Comparison of ENCODE assay signal across 8 cellular contexts in genomic region chr3:27533718-27534578, GRCh38. TPM values are rescaled to one million over a fixed set of nuclear protein-coding genes. Genes with fewer than 3 reads are reported as not detected.
A peak's percentile ranks its signal among the peaks of the same experiment; 100 is the strongest.
DNase-seq lines count a peak whose midpoint lies in the region; ATAC-seq and TF ChIP-seq lines count a peak whose summit lies in the region.

No MANE protein-coding gene starts in this region.

- peaks cover 10% of the 10 kb centered on the region for H3K4me1 Mint-ChIP-seq in activated CD8-positive, alpha-beta T cell treated with anti-CD3 and anti-CD28 coated beads for 36 hours (ENCODE audit: low read depth)
- peaks cover 11 to 15% (median 11%) of the 10 kb centered on the region in 3 donors for H3K4me1 Mint-ChIP-seq in naive B cell

- intact Hi-C loops in IMR-90 (cut with micrococcal nuclease): loop anchor here (1.0 to 5.0 kb wide), 3 partner anchors 51 to 143 kb away; no protein-coding TSS in a partner anchor
- intact Hi-C loops in activated CD8-positive, alpha-beta T cell treated with anti-CD3 and anti-CD28 coated beads for 36 hours (cut with micrococcal nuclease): no loop called here
- intact Hi-C loops in esophagus muscularis mucosa (cut with DNase I): no loop called here
- intact Hi-C loops in uterus (cut with DNase I; ENCODE audit: low total_unique reads): no loop called here

- H3K27me3 Mint-ChIP-seq in activated CD8-positive, alpha-beta T cell treated with anti-CD3 and anti-CD28 coated beads for 36 hours: no peaks in the 10 kb centered on the region
- H3K27me3 Mint-ChIP-seq in naive B cell: no peaks in the 10 kb centered on the region

- peaks cover 21% of the 10 kb centered on the region for H3K4me1 ChIP-seq in IMR-90 (ENCODE audit: control insufficient read depth, insufficient read depth, low read length)
- H3K4me1 ChIP-seq in esophagus muscularis mucosa: peaks cover 15 to 40% (median 34%) of the 10 kb centered on the region in 4 donors
- peaks cover 0 to 4% of the 10 kb centered on the region in 2 donors for H3K4me1 ChIP-seq in uterus

- H4K5ac ChIP-seq in IMR-90 (ENCODE audit: low read depth, low read length): peak overlapping the region; percentile 62

- WGBS in IMR-90 (ENCODE audit: extremely low coverage in 2 of 2, insufficient read length in 1 of 2), 2 experiments: no CpG with 5 or more reads among the region's 10 CpGs
- 27% methylated on average over 10 of the region's 10 CpGs for WGBS in esophagus muscularis mucosa

- H3K27me3 ChIP-seq in IMR-90 (ENCODE audit: control insufficient read depth, insufficient read depth, low read length) (no peaks in the 10 kb centered on the region), esophagus muscularis mucosa (no peaks in the 10 kb centered on the region), uterus (no peaks in the 10 kb centered on the region)

- no TSS peak for BruUV-seq in IMR-90 (replicated peaks; lab: Mats Ljungman, UMichigan)

- H2BK120ac ChIP-seq in IMR-90 (ENCODE audit: low read depth, low read length): peak overlapping the region; percentile 100

- no peak overlapping the region for H3K4me3 ChIP-seq in IMR-90 (ENCODE audit: insufficient read depth, low read depth, low read length)
- H3K4me3 ChIP-seq in esophagus muscularis mucosa: peak overlapping the region in 1 of 4 donors; percentile 0
- H3K4me3 ChIP-seq in uterus: no peak overlapping the region

- peak overlapping the region; percentile 89 for H4K91ac ChIP-seq in IMR-90 (ENCODE audit: insufficient read depth, low read depth, low read length)

- H4K8ac ChIP-seq in IMR-90 (ENCODE audit: low read depth in 2 of 2, low read length in 2 of 2): peak overlapping the region; percentile 46 to 82

- H2BK15ac ChIP-seq in IMR-90 (ENCODE audit: low read depth, low read length): peak overlapping the region; percentile 17; the same call in 2 of the 3 replicates

- peaks cover 0 to 4% of the 10 kb centered on the region in 2 experiments; a peak in 1 of 4 replicates for H3K79me1 ChIP-seq in IMR-90 (ENCODE audit: low read depth in 1 of 2, low read length in 2 of 2)

- peak overlapping the region; percentile 77 for H3K27ac ChIP-seq in IMR-90 (ENCODE audit: insufficient read depth, low read length)
- peak overlapping the region; percentile 58 to 73 (median 68) for H3K27ac ChIP-seq in esophagus muscularis mucosa (replicated peaks in 1 of 4)
- H3K27ac ChIP-seq in uterus: peak overlapping the region; percentile 65 to 70

- peak; percentile 76 for TF ChIP-seq CTCF in IMR-90 (conservative IDR thresholded peaks at IDR 0.05; ENCODE audit: low read depth, low read length)
- no peak for TF ChIP-seq CTCF in activated CD8-positive, alpha-beta T cell treated with anti-CD3 and anti-CD28 coated beads for 36 hours (IDR thresholded peaks at IDR 0.05)
- TF ChIP-seq CTCF in esophagus muscularis mucosa (IDR thresholded peaks at IDR 0.05): peak in 2 of 3 experiments; percentile 20 to 48
- TF ChIP-seq CTCF in uterus (IDR thresholded peaks at IDR 0.05): peak in 3 of 4 experiments; percentile 15 to 42 (median 27)

- no peak overlapping the region for H3K9ac ChIP-seq in IMR-90 (ENCODE audit: low read depth, low read length)

- peak overlapping the region; percentile 87 for H3K4ac ChIP-seq in IMR-90 (ENCODE audit: low read depth, low read length)

- peak overlapping the region; percentile 89 for H3K56ac ChIP-seq in IMR-90 (ENCODE audit: extremely low read depth, insufficient read depth, low read length)

- no peaks in the 10 kb centered on the region for H3K9me3 ChIP-seq in IMR-90 (ENCODE audit: control insufficient read depth, insufficient read depth, low read length)
- H3K9me3 ChIP-seq in esophagus muscularis mucosa: no peaks in the 10 kb centered on the region
- H3K9me3 ChIP-seq in uterus: no peaks in the 10 kb centered on the region

- H3K27ac Mint-ChIP-seq in activated CD8-positive, alpha-beta T cell treated with anti-CD3 and anti-CD28 coated beads for 36 hours: peak overlapping the region; percentile 84
- peak overlapping the region; percentile 54 to 90 (median 76) for H3K27ac Mint-ChIP-seq in naive B cell

- peak overlapping the region; percentile 86 for H3K23ac ChIP-seq in IMR-90 (ENCODE audit: low read depth, low read length)

- peaks cover 4% of the 10 kb centered on the region for H3K9me1 ChIP-seq in IMR-90 (ENCODE audit: insufficient read depth, low read length)

- no peak for TF ChIP-seq POLR2A in IMR-90 (IDR thresholded peaks at IDR 0.05; ENCODE audit: low read depth, low read length)
- no peak for TF ChIP-seq POLR2A in esophagus muscularis mucosa (IDR thresholded peaks at IDR 0.05; ENCODE audit: low read depth)
- no peak for TF ChIP-seq POLR2A in uterus (IDR thresholded peaks at IDR 0.05)

- H3K18ac ChIP-seq in IMR-90 (ENCODE audit: low read depth, low read length): peak overlapping the region; percentile 64

- peak overlapping the region; percentile 39; the same call in 1 of the 2 replicates for H3K4me2 ChIP-seq in IMR-90 (ENCODE audit: low read depth, low read length)

- no peaks in the 10 kb centered on the region for H3K36me3 ChIP-seq in IMR-90 (ENCODE audit: control insufficient read depth, insufficient read depth, low read length)
- no peaks in the 10 kb centered on the region for H3K36me3 ChIP-seq in esophagus muscularis mucosa
- no peaks in the 10 kb centered on the region for H3K36me3 ChIP-seq in uterus

- H2AK5ac ChIP-seq in IMR-90 (ENCODE audit: low read depth, low read length): peak overlapping the region; percentile 62

- H2AK9ac ChIP-seq in IMR-90 (replicated peaks; ENCODE audit: low read depth, low read length, poor library complexity): peak overlapping the region; percentile 12

- CTCF ChIA-PET in IMR-90 (lab: Yijun Ruan, JAX): interaction anchor here (0.7 to 2.2 kb wide), 3 partner anchors 29 to 147 kb away, joined by 3 to 8 read pairs (median 7); no protein-coding TSS in a partner anchor
- CTCF ChIA-PET in activated CD8-positive, alpha-beta T cell treated with anti-CD3 and anti-CD28 coated beads for 36 hours (lab: Charles Lee): no interaction called here

- H4K20me1 ChIP-seq in IMR-90 (ENCODE audit: insufficient read depth, low read length): no peaks in the 10 kb centered on the region

- TF ChIP-seq RAD21 in IMR-90 (IDR thresholded peaks at IDR 0.05; ENCODE audit: low read length): peak; percentile 72

- dilution Hi-C loops in IMR-90 (cut with HindIII; ENCODE audit: low sequenced_read_pairs, unreplicated experiment): no loop called here

- POLR2A ChIA-PET in IMR-90 (lab: Charles Lee; ENCODE audit: unreplicated experiment): interaction anchor here (0.6 kb wide), 1 partner anchor 124 kb away, joined by 3 read pairs; no protein-coding TSS in a partner anchor
- POLR2A ChIA-PET in activated CD8-positive, alpha-beta T cell treated with anti-CD3 and anti-CD28 coated beads for 36 hours (lab: Charles Lee): no interaction called here

- peak; percentile 74 for ATAC-seq in GM19452 (IDR thresholded peaks at IDR 0.05; ENCODE audit: unreplicated experiment)
- ATAC-seq in IMR-90 (ENCODE audit: low read depth): peak; percentile 93
- peak; percentile 90 for ATAC-seq in activated CD8-positive, alpha-beta T cell treated with anti-CD3 and anti-CD28 coated beads for 36 hours
- ATAC-seq in naive B cell (ENCODE audit: low read depth in 2 of 2): peak; percentile 47 to 76

- peak overlapping the region; percentile 100 for H2BK5ac ChIP-seq in IMR-90 (ENCODE audit: low read depth, low read length, poor library complexity, severe bottlenecking)

- H3K9me3 Mint-ChIP-seq in activated CD8-positive, alpha-beta T cell treated with anti-CD3 and anti-CD28 coated beads for 36 hours: no peaks in the 10 kb centered on the region
- no peaks in the 10 kb centered on the region for H3K9me3 Mint-ChIP-seq in naive B cell

- peak overlapping the region; percentile 97 for H2BK20ac ChIP-seq in IMR-90 (ENCODE audit: low read depth, low read length)

- H3K36me3 Mint-ChIP-seq in activated CD8-positive, alpha-beta T cell treated with anti-CD3 and anti-CD28 coated beads for 36 hours (ENCODE audit: low read depth): no peaks in the 10 kb centered on the region
- no peaks in the 10 kb centered on the region for H3K36me3 Mint-ChIP-seq in naive B cell

- H3K4me3 Mint-ChIP-seq in activated CD8-positive, alpha-beta T cell treated with anti-CD3 and anti-CD28 coated beads for 36 hours: no peak overlapping the region
- peak overlapping the region in 4 of 8 donors; percentile 12 to 55 (median 18) for H3K4me3 Mint-ChIP-seq in naive B cell

- H3K14ac ChIP-seq in IMR-90 (replicated peaks; ENCODE audit: low read depth, low read length): peak overlapping the region; percentile 89

- DNase-seq in CD1c-positive myeloid dendritic cell (ENCODE audit: extremely low spot score) (peak; percentile 76), IMR-90 (peak; percentile 99), esophagus muscularis mucosa (ENCODE audit: extremely low spot score) (peak; percentile 94), naive B cell (no peak), uterus (peak; percentile 43 to 64), NCI-H1092 treated with DMSO at 0.1 percent for 48 hours (lab: John Stamatoyannopoulos, UW) (no peak)
- peak; percentile 51 for DNase-seq in activated CD8-positive, alpha-beta T cell treated with anti-CD3 and anti-CD28 coated beads for 36 hours

- TF ChIP-seq EP300 in esophagus muscularis mucosa (IDR thresholded peaks at IDR 0.05): no peak

- in situ Hi-C loops in IMR-90 (cut with MboI; ENCODE audit: low sequenced_read_pairs): no loop called here

- H2AFZ ChIP-seq in IMR-90 (replicated peaks; ENCODE audit: low read length, poor library complexity): peak overlapping the region; percentile 52

TF ChIP-seq in IMR-90, 13 proteins besides CTCF, POLR2A, EP300 and RAD21 (continues in another document):
- TF ChIP-seq MXI1 (IDR thresholded peaks at IDR 0.05; ENCODE audit: borderline replicate concordance, low read depth, low read length) (no peak), SMC3 (IDR thresholded peaks at IDR 0.05; ENCODE audit: low read depth, low read length) (peak; percentile 49; the same call in 1 of the 2 replicates), BHLHE40 (IDR thresholded peaks at IDR 0.05; ENCODE audit: low read depth, low read length) (peak; percentile 78), USF2 (IDR thresholded peaks at IDR 0.05; ENCODE audit: low read depth, low read length) (no peak), CHD1 (IDR thresholded peaks at IDR 0.05; ENCODE audit: low read depth, low read length) (no peak)

RNA-seq across cellular contexts. Expression of gene SLC4A7, which starts 49.8 kb away (rescaled TPM):
- total RNA-seq in IMR-90 (2012; rRNA removed): 50.4 and 86.7 TPM in 2 replicates
- 13.8 and 17.7 TPM in 2 replicates for polyA plus RNA-seq in IMR-90 (2012; rRNA removed)
- polyA plus RNA-seq in IMR-90 (2012; cell fraction: cytosol; rRNA removed): 1.9 and 2.5 TPM in 2 replicates
- polyA plus RNA-seq in IMR-90 (2012; cell fraction: nucleus; rRNA removed; ENCODE audit: low replicate concordance): 14.8 and 59.8 TPM in 2 replicates
- 10 to 100 TPM; 48.0 to 48.8 TPM for total RNA-seq in activated CD8-positive, alpha-beta T cell treated with anti-CD3 and anti-CD28 coated beads for 36 hours
- total RNA-seq in esophagus muscularis mucosa: 10 to 100 TPM; 20.3 to 44.0 (median 31.7) TPM
- 10 to 100 TPM in 5 of 6 donors, 1 to 10 TPM in 1; 3.8 to 21.0 (median 12.2) TPM for polyA plus RNA-seq in naive B cell (ENCODE audit: low read depth in 6 of 6)
- 10 to 100 TPM; 20.0 to 83.5 (median 37.2) TPM for total RNA-seq in uterus

Comparison
In these comparisons a context has a peak if more than half of its experiments do, and no peak if none do; other contexts are left out.
1. DNase-seq: peak in CD1c-positive myeloid dendritic cell (single experiment), IMR-90 (single experiment), activated CD8-positive, alpha-beta T cell treated with anti-CD3 and anti-CD28 coated beads for 36 hours (single experiment), esophagus muscularis mucosa (single experiment) and uterus (2 of 2); none in naive B cell (single experiment) and NCI-H1092 treated with DMSO at 0.1 percent for 48 hours (single experiment).
2. Peak in every context shown above with its lines, with median percentiles within 50 percentile points of each other: ATAC-seq and H3K27ac ChIP-seq.